29 cellular contexts compared by ENCODE assay signal in the genomic region with DNA sequence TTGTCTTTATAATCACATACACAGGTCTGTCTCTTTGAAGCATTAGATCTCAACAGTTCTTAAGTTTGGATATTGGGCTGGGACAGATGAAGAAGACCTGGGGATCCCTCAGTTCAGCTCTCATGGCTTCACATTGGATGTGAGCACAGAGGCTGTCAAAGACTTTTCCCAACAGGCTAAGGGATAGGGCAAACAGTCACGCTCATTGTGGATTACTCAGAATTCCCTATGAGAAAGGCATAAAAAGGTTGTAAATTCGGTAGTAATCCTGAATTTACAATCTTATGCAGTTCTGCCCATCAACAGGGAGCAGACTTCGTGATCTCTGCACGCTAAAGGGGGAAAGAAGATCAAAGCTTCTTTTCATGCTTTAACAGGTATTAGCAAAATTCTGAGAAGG.
DNase-seq lines count a peak whose midpoint lies in the region; ATAC-seq, FAIRE-seq and TF ChIP-seq lines count a peak whose summit lies in the region.
"Had no signal": no experiment of that assay in that cellular context is flagged by ENCODE, and none has a peak within 500 bp of the region (broad histone marks: within the 10 kb centered on the region; RNA-seq: fewer than 3 reads in every experiment).

No MANE protein-coding gene starts in this region.

- H3K36me3 ChIP-seq in mucosa of descending colon (ENCODE audit: low read depth): no peaks in the 10 kb centered on the region
- H3K36me3 ChIP-seq: BE2C; BLaER1; BLaER1 treated with 17β-estradiol and CSF1 and Interleukin-3, amounts not matched to agents 10 nM and 100 nM had no signal

- ATAC-seq in left colon (peak; percentile 76), mucosa of descending colon (peak; percentile 62), HG02678 (IDR thresholded peaks at IDR 0.05; ENCODE audit: unreplicated experiment) (no peak)
- ATAC-seq: A549; CD8-positive, alpha-beta T cell had no signal

- TF ChIP-seq CTCF in mucosa of descending colon (IDR thresholded peaks at IDR 0.05): no peak

- H3K4me3 ChIP-seq in mucosa of descending colon: no peak overlapping the region
- H3K4me3 ChIP-seq: A549; BLaER1; BLaER1 treated with 17β-estradiol and CSF1 and Interleukin-3, amounts not matched to agents 10 nM and 100 nM had no signal

- DNase-seq in left colon: no peak
- DNase-seq in mucosa of descending colon: no peak
- no peak for DNase-seq in urothelium cell line (ENCODE audit: low spot score)
- DNase-seq: 8988T; ACHN; AML-193; BE2C; C1 segment of cervical spinal cord; Caco-2; Calu3; CD4-positive, alpha-beta memory T cell; CD4-positive, alpha-beta T cell; CD4-positive, CD25-positive, alpha-beta regulatory T cell; CD8-positive, alpha-beta memory T cell; CD8-positive, alpha-beta T cell; COR-L47; DMS 273 treated with DMSO at 0.1 percent for 48 hours; DMS153; DMS53; DMS79; DMS79 treated with DMSO at 0.1 percent for 48 hours; DND-41; EL had no signal

- no peak for FAIRE-seq in urothelium cell line (lab: Jason Lieb, UNC)
- FAIRE-seq: A204.1, A549, D721Med had no signal

- intact Hi-C loops in left colon (cut with DNase I, micrococcal nuclease): no loop called here
- intact Hi-C loops in mucosa of descending colon (cut with DNase I, micrococcal nuclease): no loop called here

- no peaks in the 10 kb centered on the region for H3K9me3 ChIP-seq in mucosa of descending colon
- H3K9me3 ChIP-seq: BE2C had no signal

- H3K4me1 ChIP-seq in mucosa of descending colon (ENCODE audit: low read depth): no peaks in the 10 kb centered on the region
- H3K4me1 ChIP-seq: A549, BE2C, BLaER1, Caco-2 had no signal
